Comparison of ENCODE assay signal across 24 cellular contexts in genomic region chr7:52634996-52635395, GRCh38.
DNase-seq lines count a peak whose midpoint lies in the region; ATAC-seq and TF ChIP-seq lines count a peak whose summit lies in the region.
"Had no signal": no experiment of that assay in that cellular context is flagged by ENCODE, and none has a peak within 500 bp of the region (broad histone marks: within the 10 kb centered on the region; RNA-seq: fewer than 3 reads in every experiment).

No MANE protein-coding gene starts in this region.

- H3K4me1 ChIP-seq in GM23338 (ENCODE audit: insufficient read depth) (peaks cover 6% of the 10 kb centered on the region), NT2/D1 (ENCODE audit: insufficient read depth, insufficient read length) (no peaks in the 10 kb centered on the region), parathyroid adenoma (no peaks in the 10 kb centered on the region), lower lobe of right lung (no peaks in the 10 kb centered on the region)
- H3K4me1 ChIP-seq: right atrium auricular region had no signal

- no peak overlapping the region for H3K4me3 Mint-ChIP-seq in GM23338
- H3K4me3 Mint-ChIP-seq: activated CD4-positive, alpha-beta memory T cell treated with anti-CD3 and anti-CD28 coated beads, Interleukin-2, amount 10 ng/mL, durations not matched to agents 7 days and 5 days; naive thymus-derived CD4-positive, alpha-beta T cell had no signal

- H3K27me3 Mint-ChIP-seq in GM23338 (ENCODE audit: insufficient read depth, low read depth, poor library complexity), result no peaks in the 10 kb centered on the region
- H3K27me3 Mint-ChIP-seq: activated CD4-positive, alpha-beta memory T cell treated with anti-CD3 and anti-CD28 coated beads, Interleukin-2, amount 10 ng/mL, durations not matched to agents 7 days and 5 days; naive thymus-derived CD4-positive, alpha-beta T cell had no signal

- H3K36me3 ChIP-seq in GM23338 (ENCODE audit: insufficient read depth) (no peaks in the 10 kb centered on the region), NT2/D1 (ENCODE audit: insufficient read depth, insufficient read length, low read length) (no peaks in the 10 kb centered on the region), parathyroid adenoma (ENCODE audit: control insufficient read depth, insufficient read depth, low read length) (no peaks in the 10 kb centered on the region), lower lobe of right lung (no peaks in the 10 kb centered on the region)
- H3K36me3 ChIP-seq: right atrium auricular region had no signal

- no peaks in the 10 kb centered on the region for H3F3A ChIP-seq in GM23338 (replicated peaks; ENCODE audit: low read depth)

- H3K9ac ChIP-seq in NT2/D1 (ENCODE audit: insufficient read length, low read depth) (no peak overlapping the region), parathyroid adenoma (no peak overlapping the region)

- H3K4me1 Mint-ChIP-seq in GM23338, result peaks cover 26% of the 10 kb centered on the region
- H3K4me1 Mint-ChIP-seq: activated CD4-positive, alpha-beta memory T cell treated with anti-CD3 and anti-CD28 coated beads, Interleukin-2, amount 10 ng/mL, durations not matched to agents 7 days and 5 days; naive thymus-derived CD4-positive, alpha-beta T cell had no signal

- TF ChIP-seq CTCF in GM23338 (conservative IDR thresholded peaks at IDR 0.05; ENCODE audit: low read depth in 2 of 2), result no peak
- no peak for TF ChIP-seq CTCF in epithelial cell of proximal tubule (conservative IDR thresholded peaks at IDR 0.05; ENCODE audit: low read depth, low read length)
- TF ChIP-seq CTCF in parathyroid adenoma (IDR thresholded peaks at IDR 0.05), result no peak
- TF ChIP-seq CTCF in lower lobe of right lung (IDR thresholded peaks at IDR 0.05), result no peak

- H3K79me2 ChIP-seq in GM23338 (replicated peaks; ENCODE audit: insufficient read depth), result no peaks in the 10 kb centered on the region
- no peaks in the 10 kb centered on the region for H3K79me2 ChIP-seq in parathyroid adenoma

- H4K20me1 ChIP-seq in GM23338 (replicated peaks; ENCODE audit: insufficient read depth), result no peaks in the 10 kb centered on the region

- peak; percentile 36 for DNase-seq in GM23338 (ENCODE audit: low spot score)
- peak; percentile 16 for DNase-seq in NT2/D1 (ENCODE audit: low read depth, low spot score)
- peak; percentile 3 for DNase-seq in epithelial cell of proximal tubule (ENCODE audit: low read depth)
- DNase-seq in hippocampal formation (lab: John Stamatoyannopoulos, UW), result no peak
- DNase-seq in lower lobe of right lung, result no peak
- DNase-seq: activated CD4-positive, alpha-beta memory T cell treated with anti-CD3 and anti-CD28 coated beads, Interleukin-2, amount 10 ng/mL, durations not matched to agents 7 days and 5 days; aorta; dorsolateral prefrontal cortex; GDM1; IMR-90; naive thymus-derived CD4-positive, alpha-beta T cell; NCI-H1105; NCI-H2029; NCI-H2227 treated with DMSO at 0.1 percent for 48 hours; NCI-H774; OCI-M1; SHP77; stimulated activated naive CD8-positive, alpha-beta T cell treated with anti-CD3 and anti-CD28 coated beads, Interleukin-15, Interleukin-2, amounts not matched to agents 100 U/mL and 50 U/mL, for 24 hours; SW 1271 had no signal

- H3K4me2 ChIP-seq in GM23338 (no peak overlapping the region), parathyroid adenoma (ENCODE audit: low read length) (no peak overlapping the region)

- H3K9me3 Mint-ChIP-seq in GM23338, result no peaks in the 10 kb centered on the region

- no peak overlapping the region for H3K27ac ChIP-seq in GM23338 (ENCODE audit: low read depth)
- H3K27ac ChIP-seq in parathyroid adenoma, result no peak overlapping the region
- no peak overlapping the region for H3K27ac ChIP-seq in lower lobe of right lung
- H3K27ac ChIP-seq: dorsolateral prefrontal cortex, right atrium auricular region had no signal

- intact Hi-C loops in lower lobe of right lung (cut with DNase I), result no loop called here

- ATAC-seq in GM23338, result peak; percentile 87
- no peak for ATAC-seq in HG03139 (IDR thresholded peaks at IDR 0.05; ENCODE audit: unreplicated experiment)
- no peak for ATAC-seq in lower lobe of right lung
- ATAC-seq: activated naive CD4-positive, alpha-beta T cell treated with anti-CD3 and anti-CD28 coated beads, Interleukin-2, amount 50 U/mL, for 72 hours; naive thymus-derived CD4-positive, alpha-beta T cell; stimulated activated naive CD8-positive, alpha-beta T cell treated with anti-CD3 and anti-CD28 coated beads, Interleukin-15, Interleukin-2, amounts not matched to agents 100 U/mL and 50 U/mL, for 24 hours had no signal

- H3K36me3 Mint-ChIP-seq in GM23338 (ENCODE audit: low read depth), result no peaks in the 10 kb centered on the region; the same call in 2 of the 3 replicates
- H3K36me3 Mint-ChIP-seq: activated naive CD4-positive, alpha-beta T cell treated with anti-CD3 and anti-CD28 coated beads, Interleukin-2, amount 50 U/mL, for 72 hours; naive thymus-derived CD4-positive, alpha-beta T cell had no signal

- H3K27ac Mint-ChIP-seq in GM23338, result peak overlapping the region; percentile 39; the same call in 1 of the 2 replicates
- H3K27ac Mint-ChIP-seq: activated CD4-positive, alpha-beta memory T cell treated with anti-CD3 and anti-CD28 coated beads, Interleukin-2, amount 10 ng/mL, durations not matched to agents 7 days and 5 days; activated naive CD4-positive, alpha-beta T cell treated with anti-CD3 and anti-CD28 coated beads, Interleukin-2, amount 50 U/mL, for 72 hours; activated T-helper 2 cell treated with anti-CD3 and anti-CD28 coated beads, Interferon-gamma antibody, Interleukin-2, Interleukin-4, amounts not matched to agents 10 μg/mL and 5 μg/mL and 100 μg/mL, durations not matched to agents 14 hours and 24 hours and 36 hours; naive thymus-derived CD4-positive, alpha-beta T cell had no signal

- H3K9me2 ChIP-seq in GM23338 (ENCODE audit: insufficient read depth), result 0 out of 2 replicates have a peak, but pooled peaks cover 7% of the 10 kb centered on the region

- H3K27me3 ChIP-seq in GM23338 (ENCODE audit: insufficient read depth), result no peaks in the 10 kb centered on the region
- H3K27me3 ChIP-seq in NT2/D1 (ENCODE audit: insufficient read depth, insufficient read length), result no peaks in the 10 kb centered on the region
- no peaks in the 10 kb centered on the region for H3K27me3 ChIP-seq in parathyroid adenoma (ENCODE audit: control insufficient read depth, insufficient read depth, low read length)
- H3K27me3 ChIP-seq in lower lobe of right lung (ENCODE audit: low read depth), result no peaks in the 10 kb centered on the region
- H3K27me3 ChIP-seq: right atrium auricular region had no signal

- peaks cover 13% of the 10 kb centered on the region; the same call in 1 of the 2 replicates for H3K9me3 ChIP-seq in NT2/D1 (ENCODE audit: insufficient read depth, low read length)
- no peaks in the 10 kb centered on the region for H3K9me3 ChIP-seq in parathyroid adenoma (ENCODE audit: control insufficient read depth, low read length)
- peaks cover 2% of the 10 kb centered on the region for H3K9me3 ChIP-seq in lower lobe of right lung
- H3K9me3 ChIP-seq: right atrium auricular region had no signal

- peak overlapping the region; percentile 39; the same call in 1 of the 2 replicates for H2AFZ ChIP-seq in GM23338
- peak overlapping the region; percentile 18 for H2AFZ ChIP-seq in parathyroid adenoma

- no peak overlapping the region for H3K4me3 ChIP-seq in GM23338
- H3K4me3 ChIP-seq in NT2/D1 (ENCODE audit: insufficient read length, low read depth), result no peak overlapping the region
- no peak overlapping the region for H3K4me3 ChIP-seq in epithelial cell of proximal tubule (ENCODE audit: low read depth, low read length)
- no peak overlapping the region for H3K4me3 ChIP-seq in parathyroid adenoma (ENCODE audit: low read depth, low read length)
- H3K4me3 ChIP-seq in lower lobe of right lung, result no peak overlapping the region
- H3K4me3 ChIP-seq: dorsolateral prefrontal cortex, right atrium auricular region had no signal

TF ChIP-seq in GM23338, 12 proteins besides CTCF, POLR2A, EP300 and RAD21 (continues in another document):
- TF ChIP-seq JUNB (IDR thresholded peaks at IDR 0.05; ENCODE audit: unreplicated experiment), result no peak
- no peak for TF ChIP-seq EZH2 (IDR thresholded peaks at IDR 0.05; ENCODE audit: low read depth, unreplicated experiment)
- TF ChIP-seq, protein P1, sequence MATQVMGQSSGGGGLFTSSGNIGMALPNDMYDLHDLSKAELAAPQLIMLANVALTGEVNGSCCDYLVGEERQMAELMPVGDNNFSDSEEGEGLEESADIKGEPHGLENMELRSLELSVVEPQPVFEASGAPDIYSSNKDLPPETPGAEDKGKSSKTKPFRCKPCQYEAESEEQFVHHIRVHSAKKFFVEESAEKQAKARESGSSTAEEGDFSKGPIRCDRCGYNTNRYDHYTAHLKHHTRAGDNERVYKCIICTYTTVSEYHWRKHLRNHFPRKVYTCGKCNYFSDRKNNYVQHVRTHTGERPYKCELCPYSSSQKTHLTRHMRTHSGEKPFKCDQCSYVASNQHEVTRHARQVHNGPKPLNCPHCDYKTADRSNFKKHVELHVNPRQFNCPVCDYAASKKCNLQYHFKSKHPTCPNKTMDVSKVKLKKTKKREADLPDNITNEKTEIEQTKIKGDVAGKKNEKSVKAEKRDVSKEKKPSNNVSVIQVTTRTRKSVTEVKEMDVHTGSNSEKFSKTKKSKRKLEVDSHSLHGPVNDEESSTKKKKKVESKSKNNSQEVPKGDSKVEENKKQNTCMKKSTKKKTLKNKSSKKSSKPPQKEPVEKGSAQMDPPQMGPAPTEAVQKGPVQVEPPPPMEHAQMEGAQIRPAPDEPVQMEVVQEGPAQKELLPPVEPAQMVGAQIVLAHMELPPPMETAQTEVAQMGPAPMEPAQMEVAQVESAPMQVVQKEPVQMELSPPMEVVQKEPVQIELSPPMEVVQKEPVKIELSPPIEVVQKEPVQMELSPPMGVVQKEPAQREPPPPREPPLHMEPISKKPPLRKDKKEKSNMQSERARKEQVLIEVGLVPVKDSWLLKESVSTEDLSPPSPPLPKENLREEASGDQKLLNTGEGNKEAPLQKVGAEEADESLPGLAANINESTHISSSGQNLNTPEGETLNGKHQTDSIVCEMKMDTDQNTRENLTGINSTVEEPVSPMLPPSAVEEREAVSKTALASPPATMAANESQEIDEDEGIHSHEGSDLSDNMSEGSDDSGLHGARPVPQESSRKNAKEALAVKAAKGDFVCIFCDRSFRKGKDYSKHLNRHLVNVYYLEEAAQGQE (IDR thresholded peaks at IDR 0.05; ENCODE audit: unreplicated experiment), result no peak
- no peak for TF ChIP-seq NANOG (IDR thresholded peaks at IDR 0.05; ENCODE audit: borderline replicate concordance)

Comparison
In these comparisons a context has a peak if more than half of its experiments do, and no peak if none do; other contexts are left out.
1. DNase-seq: peak in GM23338 (single experiment), NT2/D1 (single experiment) and epithelial cell of proximal tubule (single experiment); none in hippocampal formation (0 of 2) and lower lobe of right lung (single experiment).